ENCODE assay signal across 8 cellular contexts in genomic region chr7:100430450-100431285, GRCh38. TPM values are rescaled to one million over a fixed set of nuclear protein-coding genes. Genes with fewer than 3 reads are reported as not detected.
DNase-seq lines count a peak whose midpoint lies in the region; ATAC-seq and TF ChIP-seq lines count a peak whose summit lies in the region.

No MANE protein-coding gene starts in this region.

- H2AFZ ChIP-seq in mammary epithelial cell (ENCODE audit: low read depth, low read length), result peak overlapping the region; percentile 66

- BruUV-seq in mammary epithelial cell (replicated peaks; lab: Mats Ljungman, UMichigan), result no TSS peak

- H3K9ac ChIP-seq in mammary epithelial cell (ENCODE audit: insufficient read depth, low read length), result peak overlapping the region; percentile 52
- H3K9ac ChIP-seq in liver (ENCODE audit: low read depth in 1 of 2, low read length in 2 of 2), result peak overlapping the region in 1 of 2 donors; percentile 10

- 34% methylated on average over 16 of the region's 33 CpGs for WGBS in mammary epithelial cell (ENCODE audit: low coverage, missing lambda C conversion rate)
- WGBS in liver, result 55% methylated on average over 33 of the region's 33 CpGs

- H3K27ac Mint-ChIP-seq in stimulated activated naive CD8-positive, alpha-beta T cell treated with anti-CD3 and anti-CD28 coated beads, Interleukin-15, Interleukin-2, amounts not matched to agents 100 ng/mL and 50 ng/mL, for 24 hours, result peak overlapping the region; percentile 89

- H3K79me2 ChIP-seq in mammary epithelial cell (ENCODE audit: insufficient read depth, low read length), result peaks cover 61% of the 10 kb centered on the region

- in situ Hi-C loops in mammary epithelial cell (cut with MboI; ENCODE audit: low sequenced_read_pairs in 2 of 2), result no loop called here

- H3K27ac ChIP-seq in SJSA1 (peak overlapping the region; percentile 97), mammary epithelial cell (ENCODE audit: insufficient read depth, low read depth, low read length) (peak overlapping the region; percentile 24), liver (ENCODE audit: low read depth in 1 of 2, low read length in 2 of 2) (peak overlapping the region; percentile 100)

- H3K36me3 ChIP-seq in SJSA1 (peaks cover 58% of the 10 kb centered on the region), mammary epithelial cell (ENCODE audit: insufficient read depth, low read length) (peaks cover 15% of the 10 kb centered on the region), liver (ENCODE audit: control insufficient read depth in 4 of 4, insufficient read depth in 3 of 4, low read depth in 1 of 4, low read length in 3 of 4) (peaks cover 7 to 14% (median 8%) of the 10 kb centered on the region in 4 donors)

- no peaks in the 10 kb centered on the region for H3K9me3 Mint-ChIP-seq in stimulated activated naive CD8-positive, alpha-beta T cell treated with anti-CD3 and anti-CD28 coated beads, Interleukin-15, Interleukin-2, amounts not matched to agents 100 ng/mL and 50 ng/mL, for 24 hours

- CTCF ChIA-PET in mammary epithelial cell (lab: Charles Lee; ENCODE audit: low non-redundant PET), result interaction anchor here (0.6 kb wide), 1 partner anchor 129 kb away, joined by 5 read pairs; no protein-coding TSS in a partner anchor

- H3K27me3 Mint-ChIP-seq in stimulated activated naive CD8-positive, alpha-beta T cell treated with anti-CD3 and anti-CD28 coated beads, Interleukin-15, Interleukin-2, amounts not matched to agents 100 ng/mL and 50 ng/mL, for 24 hours, result peaks cover 4% of the 10 kb centered on the region

- dilution Hi-C loops in mammary epithelial cell (cut with HindIII; ENCODE audit: low sequenced_read_pairs), result loop anchor here (5.0 to 10.0 kb wide), 3 partner anchors 132 to 244 kb away; partner anchors contain the start of genes GNB2 and MOSPD3

- H3K4me1 ChIP-seq in SJSA1 (replicated peaks) (peaks cover 27% of the 10 kb centered on the region), mammary epithelial cell (ENCODE audit: insufficient read depth, low read length) (peaks cover 26% of the 10 kb centered on the region), liver (ENCODE audit: control insufficient read depth in 4 of 4, insufficient read depth in 4 of 4, low read length in 3 of 4) (peaks cover 12 to 39% (median 28%) of the 10 kb centered on the region in 4 donors)

- intact Hi-C loops in mammary epithelial cell (cut with micrococcal nuclease), result no loop called here

- no peak for TF ChIP-seq RAD21 in liver (IDR thresholded peaks at IDR 0.05)

- ATAC-seq in GM21576 (IDR thresholded peaks at IDR 0.05; ENCODE audit: unreplicated experiment), result peak; percentile 1
- ATAC-seq in HG03520 (IDR thresholded peaks at IDR 0.05; ENCODE audit: unreplicated experiment), result no peak
- no peak for ATAC-seq in HG03135 (IDR thresholded peaks at IDR 0.05; ENCODE audit: unreplicated experiment)

- peak overlapping the region; percentile 89 for H3K4me3 Mint-ChIP-seq in stimulated activated naive CD8-positive, alpha-beta T cell treated with anti-CD3 and anti-CD28 coated beads, Interleukin-15, Interleukin-2, amounts not matched to agents 100 ng/mL and 50 ng/mL, for 24 hours

- H3K4me2 ChIP-seq in mammary epithelial cell (ENCODE audit: insufficient read depth, low read depth, low read length), result peak overlapping the region; percentile 79

- H3K27me3 ChIP-seq in SJSA1 (replicated peaks) (no peaks in the 10 kb centered on the region), mammary epithelial cell (ENCODE audit: insufficient read depth, low read length) (no peaks in the 10 kb centered on the region), liver (ENCODE audit: control insufficient read depth in 4 of 4, insufficient read depth in 4 of 4, low read length in 3 of 4) (no peaks in the 10 kb centered on the region)

- peaks cover 47% of the 10 kb centered on the region for H3K36me3 Mint-ChIP-seq in stimulated activated naive CD8-positive, alpha-beta T cell treated with anti-CD3 and anti-CD28 coated beads, Interleukin-15, Interleukin-2, amounts not matched to agents 100 ng/mL and 50 ng/mL, for 24 hours (ENCODE audit: low read depth)

- TF ChIP-seq CTCF in mammary epithelial cell (conservative IDR thresholded peaks at IDR 0.05 in 1 of 2, IDR thresholded peaks at IDR 0.05 in 1 of 2; ENCODE audit: extremely low read depth in 1 of 2, insufficient read depth in 1 of 2, low read depth in 1 of 2, low read length in 2 of 2) (no peak), liver (IDR thresholded peaks at IDR 0.05; ENCODE audit: low read depth, low read length, missing input control) (no peak)

- DNase-seq in SJSA1 (ENCODE audit: low read depth in 1 of 2, low spot score in 2 of 2) (peak in 1 of 2 experiments; percentile 20), mammary epithelial cell (no peak), NAMALWA (ENCODE audit: low spot score) (no peak)

- H3K4me3 ChIP-seq in SJSA1 (peak overlapping the region; percentile 92), mammary epithelial cell (replicated peaks in 1 of 3; ENCODE audit: insufficient read depth in 1 of 3, low read depth in 2 of 3, low read length in 3 of 3) (peak overlapping the region; percentile 83 to 91 (median 84)), liver (ENCODE audit: low read depth in 1 of 3, low read length in 3 of 3) (peak overlapping the region in 2 of 3 donors; percentile 59 to 87)

- H3K4me1 Mint-ChIP-seq in stimulated activated naive CD8-positive, alpha-beta T cell treated with anti-CD3 and anti-CD28 coated beads, Interleukin-15, Interleukin-2, amounts not matched to agents 100 ng/mL and 50 ng/mL, for 24 hours (ENCODE audit: low read depth), result peaks cover 66% of the 10 kb centered on the region

- H4K20me1 ChIP-seq in mammary epithelial cell (ENCODE audit: insufficient read depth, low read length), result no peaks in the 10 kb centered on the region

- H3K9me3 ChIP-seq in SJSA1 (replicated peaks) (no peaks in the 10 kb centered on the region), mammary epithelial cell (replicated peaks; ENCODE audit: insufficient read depth, low read length) (no peaks in the 10 kb centered on the region), liver (ENCODE audit: control insufficient read depth in 4 of 4, low read length in 3 of 4) (no peaks in the 10 kb centered on the region)

TF ChIP-seq in liver, 16 proteins besides CTCF, POLR2A, EP300 and RAD21 (continues in another document):
- TF ChIP-seq FOXA2 (IDR thresholded peaks at IDR 0.05) (no peak), MAX (IDR thresholded peaks at IDR 0.05) (no peak), YY1 (IDR thresholded peaks at IDR 0.05) (no peak), SP1 (IDR thresholded peaks at IDR 0.05) (no peak), TAF1 (conservative IDR thresholded peaks at IDR 0.05) (no peak), FOXA1 (IDR thresholded peaks at IDR 0.05) (no peak), GABPA (IDR thresholded peaks at IDR 0.05 in 1 of 2, conservative IDR thresholded peaks at IDR 0.05 in 1 of 2) (no peak), JUND (IDR thresholded peaks at IDR 0.05) (no peak), RXRA (IDR thresholded peaks at IDR 0.05) (no peak), ZBTB33 (IDR thresholded peaks at IDR 0.05) (no peak), ATF3 (IDR thresholded peaks at IDR 0.05) (no peak), HNF4G (IDR thresholded peaks at IDR 0.05) (no peak)

RNA-seq across cellular contexts. Expression of gene MEPCE, which starts 1.0 kb away (rescaled TPM):
- 18.2 and 25.6 TPM in 2 replicates for total RNA-seq in SJSA1 (2014; rRNA removed; shearing (Covaris generic))
- total RNA-seq in mammary epithelial cell, result 10 to 100 TPM; 23.2 to 39.5 TPM
- polyA plus RNA-seq in mammary epithelial cell, result 24.1 TPM
- 37.6 TPM for polyA minus RNA-seq in mammary epithelial cell
- total RNA-seq in liver, result 10 to 100 TPM; 13.5 to 19.6 TPM
- polyA plus RNA-seq in liver, result 10 to 100 TPM in 1 of 2 donors, 1 to 10 TPM in 1; 6.7 to 21.8 TPM

RNA-seq across cellular contexts. Expression of gene ZCWPW1, which starts 2.2 kb away (rescaled TPM):
- 1.1 and 1.2 TPM in 2 replicates for total RNA-seq in SJSA1 (2014; rRNA removed; shearing (Covaris generic))
- 1 to 10 TPM; 1.0 to 1.7 TPM for total RNA-seq in mammary epithelial cell
- polyA plus RNA-seq in mammary epithelial cell, result 1.1 TPM
- polyA minus RNA-seq in mammary epithelial cell, result 0.36 TPM
- 1 to 10 TPM; 1.4 to 2.3 TPM for total RNA-seq in liver
- polyA plus RNA-seq in liver, result 1 to 10 TPM; 3.3 TPM

RNA-seq across cellular contexts. Expression of gene PPP1R35, which starts 5.6 kb away (rescaled TPM):
- total RNA-seq in SJSA1 (2014; rRNA removed; shearing (Covaris generic)), result 56.4 and 71.5 TPM in 2 replicates
- total RNA-seq in mammary epithelial cell (10 to 100 TPM; 13.8 to 36.3 TPM), liver (1 to 10 TPM; 6.6 to 7.4 TPM)
- polyA plus RNA-seq in mammary epithelial cell (20.3 TPM), liver (10 to 100 TPM in 1 of 2 donors, 1 to 10 TPM in 1; 7.8 to 12.2 TPM)
- 19.4 TPM for polyA minus RNA-seq in mammary epithelial cell

RNA-seq across cellular contexts. Expression of gene SPACDR, which starts 33.4 kb away (rescaled TPM):
- total RNA-seq in SJSA1 (2014; rRNA removed; shearing (Covaris generic)), result 0.66 TPM in 1 of 2 replicates, not detected in the other
- under 1 TPM in 1 of 2 donors, not detected in 1; 0.59 TPM for total RNA-seq in mammary epithelial cell
- 0.33 TPM for polyA plus RNA-seq in mammary epithelial cell
- not detected for polyA minus RNA-seq in mammary epithelial cell
- total RNA-seq in liver, result under 1 TPM; 0.17 to 0.33 TPM
- under 1 TPM in 1 of 2 donors, not detected in 1; 0.06 TPM for polyA plus RNA-seq in liver

RNA-seq across cellular contexts. Expression of gene TSC22D4, which starts 48.3 kb away (rescaled TPM):
- 25.3 and 32.7 TPM in 2 replicates for total RNA-seq in SJSA1 (2014; rRNA removed; shearing (Covaris generic))
- total RNA-seq in mammary epithelial cell (10 to 100 TPM; 12.0 to 35.2 TPM), liver (10 to 100 TPM in 1 of 2 donors, 1 to 10 TPM in 1; 6.9 to 21.2 TPM)
- polyA plus RNA-seq in mammary epithelial cell (20.6 TPM), liver (10 to 100 TPM in 1 of 2 donors, 1 to 10 TPM in 1; 5.5 to 15.9 TPM)
- 14.0 TPM for polyA minus RNA-seq in mammary epithelial cell

Comparison
In these comparisons a context has a peak if more than half of its experiments do, and no peak if none do; other contexts are left out.
1. H3K27ac ChIP-seq: peak in every context shown above with its lines; median percentile 100 in liver; 97 in SJSA1; 24 in mammary epithelial cell.